12 cellular contexts compared by ENCODE assay signal in the genomic region with DNA sequence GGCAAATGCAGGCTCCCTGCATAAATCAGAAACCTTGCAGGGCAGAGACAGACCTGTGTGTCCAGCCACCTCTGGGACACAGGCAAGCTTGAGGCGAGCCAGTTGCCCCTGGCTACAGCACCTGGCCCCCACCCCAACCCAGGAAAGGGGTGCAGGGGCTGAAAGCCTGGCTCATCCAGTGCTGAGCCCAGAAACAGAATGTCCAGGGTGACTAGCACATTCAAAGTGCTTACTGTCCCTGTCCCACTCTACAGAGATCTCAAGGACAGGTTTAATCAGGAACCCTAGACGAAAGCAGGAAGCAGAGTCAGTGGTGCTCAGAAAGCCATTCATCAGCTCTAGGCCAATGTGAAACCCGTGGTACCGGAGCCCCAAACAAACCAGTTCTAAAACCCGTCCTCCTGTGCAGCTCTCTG. TPM values are rescaled to one million over a fixed set of nuclear protein-coding genes. Genes with fewer than 3 reads are reported as not detected.
DNase-seq lines count a peak whose midpoint lies in the region; ATAC-seq and TF ChIP-seq lines count a peak whose summit lies in the region.
"Had no signal": no experiment of that assay in that cellular context is flagged by ENCODE, and none has a peak within 500 bp of the region (broad histone marks: within the 10 kb centered on the region; RNA-seq: fewer than 3 reads in every experiment).

No MANE protein-coding gene starts in this region.

- H4K20me1 ChIP-seq in MM.1S (ENCODE audit: insufficient read depth, low read length) (no peaks in the 10 kb centered on the region), GM23248 (ENCODE audit: insufficient read depth) (no peaks in the 10 kb centered on the region)

- 82% methylated on average over 4 of the region's 5 CpGs for whole genome bisulfite sequencing in suprapubic skin
- 40 to 51% methylated on average over 4 to 5 of the region's 5 CpGs for WGBS in GM23248 (ENCODE audit: low coverage in 1 of 2, low lambda C conversion rate in 2 of 2, missing lambda C conversion rate in 2 of 2), 2 experiments

- H3K36me3 ChIP-seq in MM.1S (replicated peaks; ENCODE audit: insufficient read depth, low read length) (no peaks in the 10 kb centered on the region), suprapubic skin (no peaks in the 10 kb centered on the region), GM23248 (ENCODE audit: low read depth) (no peaks in the 10 kb centered on the region)

- peaks cover 1% of the 10 kb centered on the region for H3K36me3 Mint-ChIP-seq in memory B cell
- H3K36me3 Mint-ChIP-seq: CD8-positive, alpha-beta T cell; immature natural killer cell had no signal

- no peaks in the 10 kb centered on the region for H3K27me3 ChIP-seq in MM.1S (replicated peaks; ENCODE audit: insufficient read depth, low read length)
- no peaks in the 10 kb centered on the region for H3K27me3 ChIP-seq in dorsolateral prefrontal cortex
- no peaks in the 10 kb centered on the region for H3K27me3 ChIP-seq in suprapubic skin
- H3K27me3 ChIP-seq in GM23248 (replicated peaks; ENCODE audit: insufficient read depth): no peaks in the 10 kb centered on the region

- intact Hi-C loops in dorsolateral prefrontal cortex (cut with DNase I): no loop called here

- H2AFZ ChIP-seq in MM.1S (ENCODE audit: low read length) (peak overlapping the region; percentile 53), GM23248 (no peak overlapping the region)

- H3K9ac ChIP-seq in MM.1S (ENCODE audit: low read length): peak overlapping the region; percentile 53
- H3K9ac ChIP-seq in GM23248: no peak overlapping the region

- no peak for TF ChIP-seq POLR2A in suprapubic skin (IDR thresholded peaks at IDR 0.05)

- TF ChIP-seq CTCF in MM.1S (IDR thresholded peaks at IDR 0.05; ENCODE audit: low read length) (no peak), dorsolateral prefrontal cortex (IDR thresholded peaks at IDR 0.05 in 54 of 56, conservative IDR thresholded peaks at IDR 0.05 in 2 of 56; ENCODE audit: low read depth in 1 of 56, partially characterized antibody in 56 of 56) (no peak), suprapubic skin (IDR thresholded peaks at IDR 0.05) (no peak)

- peak; percentile 62 for DNase-seq in MM.1S
- DNase-seq in dorsolateral prefrontal cortex: peak in 1 of 10 donors; percentile 45
- DNase-seq in memory B cell (ENCODE audit: low spot score in 2 of 2): no peak
- DNase-seq in suprapubic skin (ENCODE audit: low spot score in 2 of 2): no peak
- no peak for DNase-seq in GM23248
- DNase-seq in T-helper 1 cell: no peak
- DNase-seq: activated CD4-positive, alpha-beta T cell treated with anti-CD3 and anti-CD28 coated beads, Interleukin-2, amount 10 ng/mL, durations not matched to agents 7 days and 5 days; CD8-positive, alpha-beta T cell; immature natural killer cell; stimulated activated naive CD8-positive, alpha-beta T cell treated with anti-CD3 and anti-CD28 coated beads, Interleukin-15, Interleukin-2, amounts not matched to agents 100 U/mL and 50 U/mL, for 24 hours had no signal

- H3K9me3 ChIP-seq in MM.1S (replicated peaks; ENCODE audit: insufficient read depth, low read length) (no peaks in the 10 kb centered on the region), suprapubic skin (no peaks in the 10 kb centered on the region), GM23248 (ENCODE audit: low read depth) (no peaks in the 10 kb centered on the region)

- no peaks in the 10 kb centered on the region for H3K9me3 Mint-ChIP-seq in memory B cell
- H3K9me3 Mint-ChIP-seq: activated CD4-positive, alpha-beta T cell treated with anti-CD3 and anti-CD28 coated beads, Interleukin-2, amount 10 ng/mL, durations not matched to agents 7 days and 5 days; CD8-positive, alpha-beta T cell; immature natural killer cell had no signal

- no peak overlapping the region for H3K4me3 Mint-ChIP-seq in memory B cell
- H3K4me3 Mint-ChIP-seq: activated CD4-positive, alpha-beta T cell treated with anti-CD3 and anti-CD28 coated beads, Interleukin-2, amount 10 ng/mL, durations not matched to agents 7 days and 5 days; CD8-positive, alpha-beta T cell; immature natural killer cell had no signal

- peak overlapping the region; percentile 10; the same call in 1 of the 2 replicates for H3K4me3 ChIP-seq in MM.1S (ENCODE audit: low read length)
- H3K4me3 ChIP-seq in dorsolateral prefrontal cortex: peak overlapping the region in 10 of 59 donors; percentile 3 to 30 (median 24)
- H3K4me3 ChIP-seq in suprapubic skin: no peak overlapping the region
- H3K4me3 ChIP-seq in GM23248: no peak overlapping the region

- H3K27ac ChIP-seq in MM.1S (ENCODE audit: low read length) (peak overlapping the region; percentile 86), dorsolateral prefrontal cortex (peak overlapping the region; percentile 32 to 93 (median 84)), suprapubic skin (peak overlapping the region; percentile 73), GM23248 (no peak overlapping the region)

- H3K27ac Mint-ChIP-seq in memory B cell: peak overlapping the region; percentile 42
- H3K27ac Mint-ChIP-seq: activated CD4-positive, alpha-beta T cell treated with anti-CD3 and anti-CD28 coated beads, Interleukin-2, amount 10 ng/mL, durations not matched to agents 7 days and 5 days; CD8-positive, alpha-beta T cell had no signal

- H3K4me2 ChIP-seq in MM.1S (ENCODE audit: low read depth, low read length): peak overlapping the region; percentile 86
- no peak overlapping the region for H3K4me2 ChIP-seq in GM23248 (ENCODE audit: unreplicated experiment)

- H3K79me2 ChIP-seq in MM.1S (ENCODE audit: low read length) (peaks cover 87% of the 10 kb centered on the region), GM23248 (ENCODE audit: insufficient read depth) (no peaks in the 10 kb centered on the region)

- peaks cover 34% of the 10 kb centered on the region for H3F3A ChIP-seq in MM.1S (ENCODE audit: insufficient read depth, low read length)
- no peaks in the 10 kb centered on the region for H3F3A ChIP-seq in GM23248 (ENCODE audit: insufficient read depth)

- peaks cover 21% of the 10 kb centered on the region for H3K4me1 Mint-ChIP-seq in memory B cell

- no peak for TF ChIP-seq EP300 in suprapubic skin (IDR thresholded peaks at IDR 0.05)

- H3K4me1 ChIP-seq in MM.1S (ENCODE audit: low read length): peaks cover 51% of the 10 kb centered on the region
- H3K4me1 ChIP-seq in suprapubic skin: peaks cover 18% of the 10 kb centered on the region
- no peaks in the 10 kb centered on the region; the same call in 1 of the 2 replicates for H3K4me1 ChIP-seq in GM23248 (ENCODE audit: insufficient read depth)

- no peaks in the 10 kb centered on the region for H3K9me2 ChIP-seq in MM.1S (replicated peaks; ENCODE audit: insufficient read depth, low read length)
- H3K9me2 ChIP-seq in GM23248 (ENCODE audit: insufficient read depth): no peaks in the 10 kb centered on the region

- in situ Hi-C loops in GM23248 (cut with MboI): no loop called here

- no peaks in the 10 kb centered on the region for H3K27me3 Mint-ChIP-seq in memory B cell
- H3K27me3 Mint-ChIP-seq: activated CD4-positive, alpha-beta T cell treated with anti-CD3 and anti-CD28 coated beads, Interleukin-2, amount 10 ng/mL, durations not matched to agents 7 days and 5 days had no signal

- ATAC-seq in memory B cell (ENCODE audit: low read depth) (no peak), HG02571 (IDR thresholded peaks at IDR 0.05; ENCODE audit: unreplicated experiment) (no peak), HG02610 (IDR thresholded peaks at IDR 0.05; ENCODE audit: unreplicated experiment) (no peak)
- ATAC-seq: CD8-positive, alpha-beta T cell; stimulated activated naive CD8-positive, alpha-beta T cell treated with anti-CD3 and anti-CD28 coated beads, Interleukin-15, Interleukin-2, amounts not matched to agents 100 U/mL and 50 U/mL, for 24 hours had no signal

RNA-seq across cellular contexts. Expression of gene PLEKHA7, which starts 31.9 kb away (rescaled TPM):
- total RNA-seq in dorsolateral prefrontal cortex (10 to 100 TPM in 111 of 120 experiments, 1 to 10 TPM in 9; 6.5 to 36.4 (median 15.1) TPM), suprapubic skin (10 to 100 TPM; 23.6 to 47.5 (median 32.7) TPM)
- 0.43 TPM in 1 of 2 replicates, not detected in the other for total RNA-seq in GM23248 (2014; rRNA removed; shearing (Covaris generic))
- polyA plus RNA-seq in GM23248 (2016; fragmentation: Nextera tagmentation; extraction: Ambion mirVana): 0.43 TPM in 1 of 2 replicates, not detected in the other
